In the genomic region with DNA sequence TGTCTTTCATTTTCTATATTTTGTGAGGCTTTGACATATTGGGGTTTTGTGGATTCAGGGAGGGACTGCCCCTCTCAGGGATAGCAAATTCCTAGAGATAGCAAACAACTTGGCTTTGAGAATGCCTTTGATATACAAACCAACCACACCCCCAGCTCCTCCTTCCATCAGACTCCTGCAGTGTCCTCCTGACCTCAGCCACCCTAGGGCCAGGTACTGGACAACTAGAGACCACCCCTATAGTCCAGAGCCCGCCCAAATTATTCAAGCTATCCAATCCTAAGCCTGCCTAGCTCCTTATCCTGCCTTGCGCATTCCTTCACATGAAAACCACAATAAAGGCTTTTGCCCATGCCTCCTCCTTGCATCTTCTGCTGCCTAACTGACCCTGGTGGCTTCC, we compare ENCODE assay signal across 21 cellular contexts.
"Had no signal": no experiment of that assay in that cellular context is flagged by ENCODE, and none has a peak within 500 bp of the region (broad histone marks: within the 10 kb centered on the region; RNA-seq: fewer than 3 reads in every experiment).

No MANE protein-coding gene starts in this region.

- H3K36me3 Mint-ChIP-seq: naive thymus-derived CD4-positive, alpha-beta T cell; neural progenitor cell; stimulated activated effector memory CD8-positive, alpha-beta T cell treated with anti-CD3 and anti-CD28 coated beads, Interleukin-12 subunit alpha, Interleukin-12 subunit beta, amount 100 ng/mL, for 72 hours had no signal

- H3K27ac ChIP-seq: esophagus squamous epithelium, neural progenitor cell, parathyroid adenoma, stomach, testis, tibial nerve, vagina had no signal

- H3K4me1 Mint-ChIP-seq: nephron had no signal

- H3K4me1 ChIP-seq: neural progenitor cell, parathyroid adenoma, testis had no signal

- H3K4me2 ChIP-seq: neural progenitor cell had no signal

- H3K9me3 ChIP-seq: esophagus squamous epithelium, stomach, testis, vagina had no signal

- H3K4me3 ChIP-seq: esophagus squamous epithelium, lung, neural progenitor cell, stomach, testis, tibial nerve, vagina had no signal

- H2AFZ ChIP-seq: neural progenitor cell, parathyroid adenoma had no signal

- H3K4me3 Mint-ChIP-seq: dendritic cell treated with granulocyte-macrophage colony-stimulating factor and Interleukin-4, amounts not matched to agents 40 ng/mL and 50 ng/mL, for 4 days; naive thymus-derived CD4-positive, alpha-beta T cell; nephron; neural progenitor cell; stimulated activated effector memory CD8-positive, alpha-beta T cell treated with anti-CD3 and anti-CD28 coated beads, Interleukin-12 subunit alpha, Interleukin-12 subunit beta, amount 100 ng/mL, for 72 hours had no signal

- H3K27me3 Mint-ChIP-seq: progenitor cell of endocrine pancreas had no signal

- ATAC-seq: naive thymus-derived CD4-positive, alpha-beta T cell; sciatic nerve; stimulated activated effector memory CD8-positive, alpha-beta T cell treated with anti-CD3 and anti-CD28 coated beads, Interleukin-12 subunit alpha, Interleukin-12 subunit beta, amount 100 ng/mL, for 72 hours had no signal

- H3K27ac Mint-ChIP-seq: dendritic cell treated with granulocyte-macrophage colony-stimulating factor and Interleukin-4, amounts not matched to agents 40 ng/mL and 50 ng/mL, for 4 days; naive thymus-derived CD4-positive, alpha-beta T cell; nephron; neural progenitor cell; progenitor cell of endocrine pancreas; stimulated activated effector memory CD8-positive, alpha-beta T cell treated with anti-CD3 and anti-CD28 coated beads, Interleukin-12 subunit alpha, Interleukin-12 subunit beta, amount 100 ng/mL, for 72 hours had no signal

- H3K79me2 ChIP-seq: parathyroid adenoma had no signal

- H3K27me3 ChIP-seq: neural progenitor cell, stomach, testis, tibial nerve, vagina had no signal

- H3K9ac ChIP-seq: neural progenitor cell, parathyroid adenoma had no signal

- H3K36me3 ChIP-seq: esophagus squamous epithelium, neural progenitor cell, stomach, tibial nerve, vagina had no signal

- H3K9me3 Mint-ChIP-seq: dendritic cell treated with granulocyte-macrophage colony-stimulating factor and Interleukin-4, amounts not matched to agents 40 ng/mL and 50 ng/mL, for 4 days; stimulated activated effector memory CD8-positive, alpha-beta T cell treated with anti-CD3 and anti-CD28 coated beads, Interleukin-12 subunit alpha, Interleukin-12 subunit beta, amount 100 ng/mL, for 72 hours had no signal

- DNase-seq: effector CD8-positive, alpha-beta T cell; esophagus squamous epithelium; hypothalamus; mesenchymal stem cell; midbrain; naive thymus-derived CD4-positive, alpha-beta T cell; stimulated activated CD4-positive, alpha-beta T cell treated with anti-CD3 and anti-CD28 coated beads, Interleukin-2, amount 100 ng/mL, for 24 hours; stimulated activated CD4-positive, alpha-beta T cell treated with anti-CD3 and anti-CD28 coated beads, Interleukin-4, amount 100 ng/mL, for 24 hours; stimulated activated naive CD4-positive, alpha-beta T cell treated with Interleukin-2 at 50 U/mL for 16 hours; stomach; testis had no signal
